In genomic region chr15:91572110-91572509, GRCh38 we compare ENCODE assay signal across 11 cellular contexts.
DNase-seq lines count a peak whose midpoint lies in the region; ATAC-seq and TF ChIP-seq lines count a peak whose summit lies in the region.
"Had no signal": no experiment of that assay in that cellular context is flagged by ENCODE, and none has a peak within 500 bp of the region (broad histone marks: within the 10 kb centered on the region; RNA-seq: fewer than 3 reads in every experiment).

No MANE protein-coding gene starts in this region.

- H3K27me3 ChIP-seq in tibial artery = peaks cover 0 to 4% of the 10 kb centered on the region in 2 donors

- no peak overlapping the region for H3K4me3 ChIP-seq in tibial artery

- H3K4me1 ChIP-seq in tibial artery = no peaks in the 10 kb centered on the region

- POLR2A ChIA-PET in activated CD4-positive, alpha-beta memory T cell treated with anti-CD3 and anti-CD28 coated beads, Interleukin-2, amount 10 ng/mL, durations not matched to agents 7 days and 5 days (lab: Charles Lee) = no interaction called here

- no peaks in the 10 kb centered on the region for H3K9me3 ChIP-seq in tibial artery

- H3K36me3 ChIP-seq in tibial artery = no peaks in the 10 kb centered on the region

- ATAC-seq in left colon (peak; percentile 24), HG03196 (IDR thresholded peaks at IDR 0.05; ENCODE audit: unreplicated experiment) (no peak)
- ATAC-seq: HCT116, left lobe of liver had no signal

- H3K27ac Mint-ChIP-seq in activated CD4-positive, alpha-beta memory T cell treated with anti-CD3 and anti-CD28 coated beads, Interleukin-2, amount 10 ng/mL, durations not matched to agents 7 days and 5 days = no peak overlapping the region

- CTCF ChIA-PET in activated CD4-positive, alpha-beta memory T cell treated with anti-CD3 and anti-CD28 coated beads, Interleukin-2, amount 10 ng/mL, durations not matched to agents 7 days and 5 days (lab: Charles Lee) = no interaction called here

- intact Hi-C loops in left colon (cut with DNase I, micrococcal nuclease) = no loop called here
- intact Hi-C loops in tibial artery (cut with DNase I; ENCODE audit: low total_unique reads) = no loop called here

- no peaks in the 10 kb centered on the region for H3K4me1 Mint-ChIP-seq in activated CD4-positive, alpha-beta memory T cell treated with anti-CD3 and anti-CD28 coated beads, Interleukin-2, amount 10 ng/mL, durations not matched to agents 7 days and 5 days

- no peak for TF ChIP-seq CTCF in tibial artery (IDR thresholded peaks at IDR 0.05)

- H3K27me3 Mint-ChIP-seq in activated CD4-positive, alpha-beta memory T cell treated with anti-CD3 and anti-CD28 coated beads, Interleukin-2, amount 10 ng/mL, durations not matched to agents 7 days and 5 days = peaks cover 3% of the 10 kb centered on the region

- H3K9me3 Mint-ChIP-seq in activated CD4-positive, alpha-beta memory T cell treated with anti-CD3 and anti-CD28 coated beads, Interleukin-2, amount 10 ng/mL, durations not matched to agents 7 days and 5 days = no peaks in the 10 kb centered on the region

- H3K27ac ChIP-seq in tibial artery = no peak overlapping the region

- H3K36me3 Mint-ChIP-seq in activated CD4-positive, alpha-beta memory T cell treated with anti-CD3 and anti-CD28 coated beads, Interleukin-2, amount 10 ng/mL, durations not matched to agents 7 days and 5 days (ENCODE audit: low read depth) = no peaks in the 10 kb centered on the region

- DNase-seq in EL (peak; percentile 4), NCI-H2029 (lab: John Stamatoyannopoulos, UW) (peak; percentile 97), SK-MEL-5 (ENCODE audit: low read depth, low spot score) (peak; percentile 51), left colon (peak in 1 of 2 donors; percentile 11), tibial artery (no peak)
- no peak for DNase-seq in activated CD8-positive, alpha-beta memory T cell treated with anti-CD3 and anti-CD28 coated beads for 24 hours
- DNase-seq in activated CD4-positive, alpha-beta memory T cell treated with anti-CD3 and anti-CD28 coated beads, Interleukin-2, amount 10 ng/mL, durations not matched to agents 7 days and 5 days = no peak
- DNase-seq: activated CD4-positive, alpha-beta T cell treated with anti-CD3 and anti-CD28 coated beads, Interleukin-2, amount 50 U/mL, for 4 hours had no signal

- in situ Hi-C loops in SK-MEL-5 (cut with HindIII; ENCODE audit: low pct_unique_long_range_greater_than_20kb, low sequenced_read_pairs) = no loop called here

- no peak overlapping the region for H3K4me3 Mint-ChIP-seq in activated CD4-positive, alpha-beta memory T cell treated with anti-CD3 and anti-CD28 coated beads, Interleukin-2, amount 10 ng/mL, durations not matched to agents 7 days and 5 days

Comparison
In these comparisons a context has a peak if more than half of its experiments do, and no peak if none do; other contexts are left out.
1. DNase-seq: peak in EL (single experiment), NCI-H2029 (single experiment) and SK-MEL-5 (single experiment); none in activated CD8-positive, alpha-beta memory T cell treated with anti-CD3 and anti-CD28 coated beads for 24 hours (single experiment), tibial artery (0 of 2) and activated CD4-positive, alpha-beta memory T cell treated with anti-CD3 and anti-CD28 coated beads, Interleukin-2, amount 10 ng/mL, durations not matched to agents 7 days and 5 days (single experiment).